ENCODE assay signal across 1 cellular context in genomic region chr12:66314278-66314677, GRCh38.
TF ChIP-seq lines count a peak whose summit lies in the region.

No MANE protein-coding gene starts in this region.

TF ChIP-seq in SK-N-SH treated with all-trans-retinoic acid at 6 μM for 48 hours, 23 proteins besides CTCF, POLR2A, EP300 and RAD21 (continued from another document):
- 0 out of 2 replicates have a peak, but pooled peaks have one; percentile 35 for TF ChIP-seq BACH2 (CRISPR knock-in tag; IDR thresholded peaks at IDR 0.05; ENCODE audit: borderline replicate concordance)
- TF ChIP-seq RARB (CRISPR knock-in tag; IDR thresholded peaks at IDR 0.05): no peak
- TF ChIP-seq PATZ1 (CRISPR knock-in tag; IDR thresholded peaks at IDR 0.05; ENCODE audit: borderline replicate concordance): 0 out of 2 replicates have a peak, but pooled peaks have one; percentile 17
- no peak for TF ChIP-seq CSDC2 (CRISPR knock-in tag; IDR thresholded peaks at IDR 0.05)
- TF ChIP-seq CREB5 (CRISPR knock-in tag; IDR thresholded peaks at IDR 0.05; ENCODE audit: low read depth): peak; percentile 66; the same call in 1 of the 2 replicates
- no peak for TF ChIP-seq POU6F1 (CRISPR knock-in tag; IDR thresholded peaks at IDR 0.05; ENCODE audit: borderline replicate concordance, low read depth)
- TF ChIP-seq GLIS3 (CRISPR knock-in tag; IDR thresholded peaks at IDR 0.05): 0 out of 2 replicates have a peak, but pooled peaks have one; percentile 55
- no peak for TF ChIP-seq ZNF565 (CRISPR knock-in tag; conservative IDR thresholded peaks at IDR 0.05; ENCODE audit: low read depth)
- TF ChIP-seq ZNF8 (CRISPR knock-in tag; IDR thresholded peaks at IDR 0.05): no peak
- TF ChIP-seq SNAI2 (CRISPR knock-in tag; IDR thresholded peaks at IDR 0.05): no peak
- no peak for TF ChIP-seq PPARA (CRISPR knock-in tag; IDR thresholded peaks at IDR 0.05; ENCODE audit: borderline replicate concordance)
- no peak for TF ChIP-seq ZC3H10 (CRISPR knock-in tag; IDR thresholded peaks at IDR 0.05)
- peak; percentile 39; the same call in 1 of the 2 replicates for TF ChIP-seq TSHZ2 (CRISPR knock-in tag; IDR thresholded peaks at IDR 0.05)
- TF ChIP-seq ZNF70 (CRISPR knock-in tag; IDR thresholded peaks at IDR 0.05): no peak
- TF ChIP-seq TCF4 (CRISPR knock-in tag; IDR thresholded peaks at IDR 0.05; ENCODE audit: borderline replicate concordance): peak; percentile 46; the same call in 1 of the 2 replicates
- TF ChIP-seq OSR1 (CRISPR knock-in tag; IDR thresholded peaks at IDR 0.05): no peak
- TF ChIP-seq ESRRG (CRISPR knock-in tag; IDR thresholded peaks at IDR 0.05): no peak
